ENCODE assay signal across 8 cellular contexts in genomic region chr17:50542795-50543774, GRCh38. TPM values are rescaled to one million over a fixed set of nuclear protein-coding genes. Genes with fewer than 3 reads are reported as not detected.
DNase-seq lines count a peak whose midpoint lies in the region; ATAC-seq and TF ChIP-seq lines count a peak whose summit lies in the region.

No MANE protein-coding gene starts in this region.

- POLR2A ChIA-PET in Caco-2 (lab: Charles Lee), result interaction anchor here (0.5 to 2.5 kb wide), 21 partner anchors 8 to 663 kb away, joined by 3 to 20 read pairs (median 6); partner anchors contain the start of genes CACNA1G, EPN3, LRRC59 and LUC7L3
- POLR2A ChIA-PET in naive thymus-derived CD4-positive, alpha-beta T cell (lab: Charles Lee), result interaction anchor here (0.9 to 2.1 kb wide), 3 partner anchors 17 to 165 kb away, joined by 3 to 9 read pairs (median 5); partner anchors contain the start of genes ANKRD40 and CACNA1G

- H3K36me3 ChIP-seq in Caco-2 (ENCODE audit: control insufficient read depth, insufficient read depth, low read length), result no peaks in the 10 kb centered on the region
- no peaks in the 10 kb centered on the region for H3K36me3 ChIP-seq in naive thymus-derived CD4-positive, alpha-beta T cell (ENCODE audit: control insufficient read depth in 2 of 3, insufficient read depth in 3 of 3, low read length in 3 of 3)

- H3K9me3 Mint-ChIP-seq in Caco-2 (ENCODE audit: unreplicated experiment), result no peaks in the 10 kb centered on the region
- H3K9me3 Mint-ChIP-seq in chondrocyte (ENCODE audit: low read depth), result no peaks in the 10 kb centered on the region
- H3K9me3 Mint-ChIP-seq in naive thymus-derived CD4-positive, alpha-beta T cell, result no peaks in the 10 kb centered on the region

- no TSS peak for BruUV-seq in Caco-2 (replicated peaks; lab: Mats Ljungman, UMichigan)

- peaks cover 70% of the 10 kb centered on the region for H3K4me1 ChIP-seq in Caco-2
- peaks cover 15 to 16% of the 10 kb centered on the region in 2 donors for H3K4me1 ChIP-seq in naive thymus-derived CD4-positive, alpha-beta T cell (ENCODE audit: control insufficient read depth in 2 of 2, insufficient read depth in 2 of 2, low read length in 2 of 2)

- H3K27me3 ChIP-seq in Caco-2 (replicated peaks; ENCODE audit: control insufficient read depth, insufficient read depth, low read length), result no peaks in the 10 kb centered on the region
- no peaks in the 10 kb centered on the region for H3K27me3 ChIP-seq in naive thymus-derived CD4-positive, alpha-beta T cell (ENCODE audit: control insufficient read depth in 2 of 2, insufficient read depth in 2 of 2, low read length in 2 of 2)

- DNase-seq in Caco-2, result peak; percentile 93 to 94
- peak; percentile 81 for DNase-seq in NCI-H146 (lab: John Stamatoyannopoulos, UW)
- no peak for DNase-seq in chondrocyte (ENCODE audit: low spot score)
- no peak for DNase-seq in naive thymus-derived CD4-positive, alpha-beta T cell
- DNase-seq in hepatic stellate cell (ENCODE audit: low spot score), result no peak
- DNase-seq in hypothalamus (lab: John Stamatoyannopoulos, UW), result no peak

- H3K4me3 ChIP-seq in Caco-2 (ENCODE audit: low read depth, low read length), result peak overlapping the region; percentile 45
- H3K4me3 ChIP-seq in naive thymus-derived CD4-positive, alpha-beta T cell (ENCODE audit: low read length), result peak overlapping the region; percentile 61

- H3K27ac Mint-ChIP-seq in Caco-2 (ENCODE audit: unreplicated experiment), result peak overlapping the region; percentile 39
- H3K27ac Mint-ChIP-seq in chondrocyte (ENCODE audit: unreplicated experiment), result peak overlapping the region; percentile 12
- H3K27ac Mint-ChIP-seq in naive thymus-derived CD4-positive, alpha-beta T cell, result peak overlapping the region in 6 of 9 donors; percentile 4 to 82 (median 34)

- H3K27ac ChIP-seq in naive thymus-derived CD4-positive, alpha-beta T cell (ENCODE audit: low read depth, low read length), result peak overlapping the region; percentile 61

- CTCF ChIA-PET in Caco-2 (lab: Charles Lee), result interaction anchor here (0.5 to 3.2 kb wide), 33 partner anchors 8 to 343 kb away, joined by 3 to 35 read pairs (median 5); partner anchors contain the start of genes CACNA1G, EPN3, LRRC59 and RSAD1
- CTCF ChIA-PET in naive thymus-derived CD4-positive, alpha-beta T cell (lab: Charles Lee), result interaction anchor here (0.7 to 1.3 kb wide), 2 partner anchors 60 to 81 kb away, joined by 3 to 5 read pairs; no protein-coding TSS in a partner anchor

- H3K27me3 Mint-ChIP-seq in Caco-2 (ENCODE audit: insufficient read depth, unreplicated experiment) (no peaks in the 10 kb centered on the region), chondrocyte (ENCODE audit: low read depth) (peaks cover 2% of the 10 kb centered on the region)
- peaks cover 0 to 28% (median 7%) of the 10 kb centered on the region in 5 donors for H3K27me3 Mint-ChIP-seq in naive thymus-derived CD4-positive, alpha-beta T cell

- H3K4me1 Mint-ChIP-seq in Caco-2 (ENCODE audit: low read depth, unreplicated experiment) (peaks cover 69% of the 10 kb centered on the region), chondrocyte (ENCODE audit: low read depth) (peaks cover 20% of the 10 kb centered on the region)
- H3K4me1 Mint-ChIP-seq in naive thymus-derived CD4-positive, alpha-beta T cell, result peaks cover 0 to 26% (median 25%) of the 10 kb centered on the region in 7 donors

- peak overlapping the region; percentile 77 for H3K4me3 Mint-ChIP-seq in Caco-2 (ENCODE audit: unreplicated experiment)
- H3K4me3 Mint-ChIP-seq in chondrocyte (ENCODE audit: unreplicated experiment), result peak overlapping the region; percentile 79
- H3K4me3 Mint-ChIP-seq in naive thymus-derived CD4-positive, alpha-beta T cell, result peak overlapping the region in 9 of 10 donors; percentile 83 to 87 (median 85)

- H3K9me3 ChIP-seq in Caco-2, result no peaks in the 10 kb centered on the region
- H3K9me3 ChIP-seq in naive thymus-derived CD4-positive, alpha-beta T cell (ENCODE audit: control insufficient read depth in 2 of 3, low read length in 3 of 3), result no peaks in the 10 kb centered on the region

- peaks cover 42% of the 10 kb centered on the region for H3K36me3 Mint-ChIP-seq in Caco-2 (ENCODE audit: insufficient read depth, unreplicated experiment)
- H3K36me3 Mint-ChIP-seq in chondrocyte (ENCODE audit: low read depth), result no peaks in the 10 kb centered on the region
- H3K36me3 Mint-ChIP-seq in naive thymus-derived CD4-positive, alpha-beta T cell, result no peaks in the 10 kb centered on the region

- TF ChIP-seq CTCF in Caco-2 (IDR thresholded peaks at IDR 0.05; ENCODE audit: insufficient read depth in 1 of 2, low read depth in 1 of 2, low read length in 1 of 2, severe bottlenecking in 1 of 2, unreplicated experiment in 1 of 2), result no peak
- TF ChIP-seq CTCF in chondrocyte (IDR thresholded peaks at IDR 0.05), result no peak

- ATAC-seq in naive thymus-derived CD4-positive, alpha-beta T cell, result no peak
- no peak for ATAC-seq in GM18498 (IDR thresholded peaks at IDR 0.05; ENCODE audit: unreplicated experiment)
- no peak for ATAC-seq in GM21576 (IDR thresholded peaks at IDR 0.05; ENCODE audit: unreplicated experiment)

- intact Hi-C loops in Caco-2 (cut with micrococcal nuclease; ENCODE audit: unreplicated experiment), result loop anchor here (1.0 to 10.0 kb wide), 5 partner anchors 11 to 242 kb away; partner anchors contain the start of gene EPN3
- intact Hi-C loops in naive thymus-derived CD4-positive, alpha-beta T cell (cut with micrococcal nuclease), result loop anchor here (1.0 to 10.0 kb wide), 8 partner anchors 17 to 612 kb away; partner anchors contain the start of genes ANKRD40 (in 2 of the 2), CACNA1G (in 2 of the 2), MYCBPAP (in 1 of the 2) and NME1 (in 1 of the 2)

RNA-seq across cellular contexts. Expression of gene SPATA20, which starts 3.9 kb away (rescaled TPM):
- total RNA-seq in Caco-2 (2022) (149 and 176 TPM in 2 replicates), chondrocyte (51.0 to 60.1 TPM (median 51.8 TPM) in 3 replicates)
- 10 to 100 TPM; 14.3 to 19.4 (median 16.4) TPM for total RNA-seq in naive thymus-derived CD4-positive, alpha-beta T cell
- polyA plus RNA-seq in naive thymus-derived CD4-positive, alpha-beta T cell, result 1 to 10 TPM; 3.7 to 5.6 TPM

RNA-seq across cellular contexts. Expression of gene EPN3, which starts 10.6 kb away (rescaled TPM):
- total RNA-seq in Caco-2 (2022) (49.4 and 53.2 TPM in 2 replicates), chondrocyte (not detected in 3 replicates)
- total RNA-seq in naive thymus-derived CD4-positive, alpha-beta T cell, result not detected
- polyA plus RNA-seq in naive thymus-derived CD4-positive, alpha-beta T cell, result not detected

RNA-seq across cellular contexts. Expression of gene CACNA1G, which starts 17.4 kb away (rescaled TPM):
- total RNA-seq in Caco-2 (2022) (1.4 and 1.6 TPM in 2 replicates), chondrocyte (0.05 to 0.41 TPM (median 0.10 TPM) in 3 replicates)
- not detected for total RNA-seq in naive thymus-derived CD4-positive, alpha-beta T cell
- polyA plus RNA-seq in naive thymus-derived CD4-positive, alpha-beta T cell, result not detected

RNA-seq across cellular contexts. Expression of gene MYCBPAP, which starts 34.8 kb away (rescaled TPM):
- total RNA-seq in Caco-2 (2022) (1.3 and 2.7 TPM in 2 replicates), chondrocyte (0.99 to 1.2 TPM (median 1.00 TPM) in 3 replicates)
- 1 to 10 TPM in 4 of 5 experiments, under 1 TPM in 1; 0.90 to 9.0 (median 8.6) TPM for total RNA-seq in naive thymus-derived CD4-positive, alpha-beta T cell
- polyA plus RNA-seq in naive thymus-derived CD4-positive, alpha-beta T cell, result under 1 TPM in 1 of 2 donors, not detected in 1; 0.59 TPM

Comparison
In these comparisons a context has a peak if more than half of its experiments do, and no peak if none do; other contexts are left out.
1. DNase-seq: peak in Caco-2 (2 of 2) and NCI-H146 (single experiment); none in chondrocyte (single experiment), naive thymus-derived CD4-positive, alpha-beta T cell (0 of 9), hepatic stellate cell (single experiment) and hypothalamus (0 of 51).
2. RNA of gene EPN3, which starts 10.6 kb away (total RNA-seq): 49.4 to 53.2 TPM in Caco-2; not detected in chondrocyte and not detected in naive thymus-derived CD4-positive, alpha-beta T cell; every median in the first group is over 10 times any median in the second.
3. Peak in every context shown above with its lines, with median percentiles within 50 percentile points of each other: H3K27ac Mint-ChIP-seq and H3K4me3 Mint-ChIP-seq.